In genomic region chr7:113698556-113699220, GRCh38 we compare ENCODE assay signal across 8 cellular contexts.
DNase-seq lines count a peak whose midpoint lies in the region; ATAC-seq and TF ChIP-seq lines count a peak whose summit lies in the region.

No MANE protein-coding gene starts in this region.

- H3K4me1 ChIP-seq in foreskin keratinocyte (no peaks in the 10 kb centered on the region), transverse colon (no peaks in the 10 kb centered on the region)

- no peak overlapping the region for H3K4me3 ChIP-seq in transverse colon

- H3K9me3 Mint-ChIP-seq in activated T-cell treated with anti-CD3 and anti-CD28 coated beads, Interleukin-2, amount 50 U/mL, for 24 hours: no peaks in the 10 kb centered on the region

- H3K27ac ChIP-seq in foreskin keratinocyte (no peak overlapping the region), transverse colon (no peak overlapping the region)

- H3K9me3 ChIP-seq in transverse colon: no peaks in the 10 kb centered on the region

- in situ Hi-C loops in transverse colon (cut with MboI; ENCODE audit: low pct_ligation_motif_present in 1 of 4, low pct_unique_long_range_greater_than_20kb in 1 of 4, low sequenced_read_pairs in 3 of 4): no loop called here

- no peak for TF ChIP-seq POLR2A in transverse colon (IDR thresholded peaks at IDR 0.05)

- intact Hi-C loops in transverse colon (cut with DNase I; ENCODE audit: low total_unique reads): no loop called here

- H3K36me3 ChIP-seq in transverse colon: no peaks in the 10 kb centered on the region

- 44% methylated on average over 6 of the region's 6 CpGs for WGBS in transverse colon (ENCODE audit: low coverage in 1 of 2), 2 donors

- H3K27me3 ChIP-seq in foreskin keratinocyte (no peaks in the 10 kb centered on the region), transverse colon (no peaks in the 10 kb centered on the region)

- H3K27me3 Mint-ChIP-seq in activated T-cell treated with anti-CD3 and anti-CD28 coated beads, Interleukin-2, amount 50 U/mL, for 24 hours: no peaks in the 10 kb centered on the region

- TF ChIP-seq CTCF in foreskin keratinocyte (conservative IDR thresholded peaks at IDR 0.05): peak; percentile 88
- peak; percentile 31 to 51 (median 45) for TF ChIP-seq CTCF in transverse colon (IDR thresholded peaks at IDR 0.05)

- ATAC-seq in HG03354 (IDR thresholded peaks at IDR 0.05; ENCODE audit: poor library complexity, severe bottlenecking, unreplicated experiment) (peak; percentile 70), foreskin keratinocyte (peak; percentile 60), GM21367 (IDR thresholded peaks at IDR 0.05; ENCODE audit: unreplicated experiment) (no peak)

- H3K27ac Mint-ChIP-seq in activated T-cell treated with anti-CD3 and anti-CD28 coated beads, Interleukin-2, amount 50 U/mL, for 24 hours: no peak overlapping the region

- no peak overlapping the region for H3K4me3 Mint-ChIP-seq in activated T-cell treated with anti-CD3 and anti-CD28 coated beads, Interleukin-2, amount 50 U/mL, for 24 hours

- H3K4me1 Mint-ChIP-seq in activated T-cell treated with anti-CD3 and anti-CD28 coated beads, Interleukin-2, amount 50 U/mL, for 24 hours (ENCODE audit: low read depth): no peaks in the 10 kb centered on the region

- no peak for TF ChIP-seq EP300 in transverse colon (IDR thresholded peaks at IDR 0.05; ENCODE audit: low read depth)

- DNase-seq in NCI-H82 (lab: John Stamatoyannopoulos, UW): peak; percentile 44
- DNase-seq in NCI-H82 treated with DMSO at 0.1 percent for 48 hours (lab: John Stamatoyannopoulos, UW; ENCODE audit: unreplicated experiment): no peak
- peak; percentile 3 to 16 for DNase-seq in SHP77 (lab: John Stamatoyannopoulos, UW)
- DNase-seq in foreskin keratinocyte: peak in 1 of 2 donors; percentile 15
- no peak for DNase-seq in transverse colon
- no peak for DNase-seq in activated T-cell treated with anti-CD3 and anti-CD28 coated beads, Interleukin-2, amount 50 U/mL, for 24 hours

- H3K36me3 Mint-ChIP-seq in activated T-cell treated with anti-CD3 and anti-CD28 coated beads, Interleukin-2, amount 50 U/mL, for 24 hours (ENCODE audit: low read depth): no peaks in the 10 kb centered on the region

Comparison
In these comparisons a context has a peak if more than half of its experiments do, and no peak if none do; other contexts are left out.
1. DNase-seq: peak in NCI-H82 (single experiment) and SHP77 (2 of 2); none in NCI-H82 treated with DMSO at 0.1 percent for 48 hours (single experiment), transverse colon (single experiment) and activated T-cell treated with anti-CD3 and anti-CD28 coated beads, Interleukin-2, amount 50 U/mL, for 24 hours (single experiment).